In the genomic region with DNA sequence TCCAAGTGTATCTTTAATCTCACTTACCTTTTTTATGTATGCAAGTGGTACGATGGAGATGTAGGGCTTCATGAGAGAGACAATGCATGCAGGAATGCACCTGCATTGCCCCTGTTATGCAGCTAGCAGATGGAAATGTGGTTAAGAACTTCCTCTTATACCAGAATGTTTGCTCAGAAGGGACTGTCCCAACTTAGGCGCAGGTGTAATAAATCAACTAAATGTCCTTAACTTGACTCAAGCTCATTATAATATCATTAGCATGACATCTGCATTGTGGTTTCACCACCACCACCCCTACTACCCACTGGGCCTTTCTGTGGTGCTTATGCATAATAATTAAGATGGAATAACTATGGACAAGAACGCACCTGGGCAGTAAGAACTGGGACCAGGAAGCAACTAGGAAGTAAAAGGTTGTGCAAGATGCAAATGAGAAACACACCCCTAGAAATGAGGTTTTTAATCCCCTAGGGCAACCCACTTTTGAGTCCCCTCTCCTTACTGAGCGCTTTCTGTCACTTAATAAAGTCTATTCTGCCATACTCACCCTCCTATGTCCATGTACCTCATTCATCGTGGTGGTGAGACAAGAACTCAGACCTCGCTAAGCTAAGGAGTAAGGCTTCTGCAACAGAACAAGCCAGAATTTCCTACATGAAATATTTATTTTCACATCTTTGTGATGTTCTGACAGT, we compare ENCODE assay signal across 8 cellular contexts.
DNase-seq lines count a peak whose midpoint lies in the region; ATAC-seq and TF ChIP-seq lines count a peak whose summit lies in the region.

No MANE protein-coding gene starts in this region.

- peaks cover 4 to 5% of the 10 kb centered on the region in 2 donors for H3K4me1 Mint-ChIP-seq in effector memory CD8-positive, alpha-beta T cell (ENCODE audit: low read depth in 2 of 2)

- CTCF ChIA-PET in OCI-LY7 (lab: Charles Lee; ENCODE audit: unreplicated experiment), result no interaction called here

- peak overlapping the region; percentile 84 for H2AFZ ChIP-seq in OCI-LY7 (ENCODE audit: low read length)

- peak overlapping the region; percentile 73 for H3K4me3 ChIP-seq in OCI-LY7 (ENCODE audit: low read depth, low read length, poor library complexity, severe bottlenecking)

- intact Hi-C loops in OCI-LY7 (cut with micrococcal nuclease; ENCODE audit: unreplicated experiment), result loop anchor here (1.0 to 10.0 kb wide), 8 partner anchors 63 to 1655 kb away; a partner anchor contains a TSS

- H4K20me1 ChIP-seq in OCI-LY7 (ENCODE audit: insufficient read depth, low read length), result no peaks in the 10 kb centered on the region

- no peaks in the 10 kb centered on the region for H3K27me3 Mint-ChIP-seq in effector memory CD8-positive, alpha-beta T cell

- peaks cover 46% of the 10 kb centered on the region for H3K79me2 ChIP-seq in OCI-LY7 (ENCODE audit: insufficient read depth, low read depth, low read length)

- peak overlapping the region; percentile 96 for H3K27ac ChIP-seq in OCI-LY7 (ENCODE audit: low read depth, low read length, poor library complexity, severe bottlenecking)

- peaks cover 14% of the 10 kb centered on the region; the same call in 1 of the 2 replicates for H3K9me3 ChIP-seq in OCI-LY7 (ENCODE audit: low read length)

- POLR2A ChIA-PET in OCI-LY7 (lab: Charles Lee), result interaction anchor here (0.6 to 2.6 kb wide), 9 partner anchors 11 to 1478 kb away, joined by 3 to 26 read pairs (median 3); no protein-coding TSS in a partner anchor

- no peak overlapping the region for H3K27ac Mint-ChIP-seq in effector memory CD8-positive, alpha-beta T cell

- peak overlapping the region in 1 of 2 donors; percentile 17 for H3K4me3 Mint-ChIP-seq in effector memory CD8-positive, alpha-beta T cell

- peaks cover 24% of the 10 kb centered on the region for H3K36me3 ChIP-seq in OCI-LY7 (ENCODE audit: insufficient read depth, low read length)

- no peaks in the 10 kb centered on the region for H3K36me3 Mint-ChIP-seq in effector memory CD8-positive, alpha-beta T cell (ENCODE audit: insufficient read depth)

- no peak for TF ChIP-seq CTCF in OCI-LY7 (conservative IDR thresholded peaks at IDR 0.05; ENCODE audit: low read length)

- H3K4me2 ChIP-seq in OCI-LY7 (ENCODE audit: low read length), result peak overlapping the region; percentile 63

- H3K4me1 ChIP-seq in OCI-LY7 (ENCODE audit: insufficient read depth, low read length, poor library complexity, severe bottlenecking), result peaks cover 48% of the 10 kb centered on the region

- no TSS peak for BruUV-seq in OCI-LY7 (replicated peaks; lab: Mats Ljungman, UMichigan)

- H3K9me2 ChIP-seq in OCI-LY7 (ENCODE audit: insufficient read depth, low read length), result no peaks in the 10 kb centered on the region

- DNase-seq in OCI-LY7 (ENCODE audit: low spot score) (peak; percentile 98), hepatic stellate cell (ENCODE audit: low spot score) (no peak), AG08395 (ENCODE audit: low spot score) (no peak), HCEC 1CT (no peak), GDM1 (lab: John Stamatoyannopoulos, UW) (no peak)
- DNase-seq in effector memory CD8-positive, alpha-beta T cell, result peak; percentile 10 to 33 (median 30)

- ATAC-seq in GM18508 (IDR thresholded peaks at IDR 0.05; ENCODE audit: insufficient read depth, unreplicated experiment), result peak; percentile 96
- peak; percentile 97 for ATAC-seq in HG02798 (IDR thresholded peaks at IDR 0.05; ENCODE audit: poor library complexity, unreplicated experiment)
- ATAC-seq in effector memory CD8-positive, alpha-beta T cell (replicated peaks), result peak; percentile 96

- H3K9me3 Mint-ChIP-seq in effector memory CD8-positive, alpha-beta T cell, result no peaks in the 10 kb centered on the region

Comparison
In these comparisons a context has a peak if more than half of its experiments do, and no peak if none do; other contexts are left out.
1. DNase-seq: peak in OCI-LY7 (single experiment) and effector memory CD8-positive, alpha-beta T cell (3 of 3); none in hepatic stellate cell (single experiment), AG08395 (single experiment), HCEC 1CT (single experiment) and GDM1 (single experiment).
2. Peak in every context shown above with its lines, with median percentiles within 50 percentile points of each other: ATAC-seq.